Comparison of ENCODE assay signal across 10 cellular contexts in genomic region chr9:137035507-137035834, GRCh38.
DNase-seq lines count a peak whose midpoint lies in the region; ATAC-seq and TF ChIP-seq lines count a peak whose summit lies in the region.
"Had no signal": no experiment of that assay in that cellular context is flagged by ENCODE, and none has a peak within 500 bp of the region (broad histone marks: within the 10 kb centered on the region; RNA-seq: fewer than 3 reads in every experiment).

No MANE protein-coding gene starts in this region.

- no peaks in the 10 kb centered on the region for H3K9me3 ChIP-seq in neutrophil

- peak overlapping the region; percentile 91 for H3K27ac ChIP-seq in neutrophil

- peaks cover 4% of the 10 kb centered on the region for H3K27me3 ChIP-seq in neutrophil

- DNase-seq in T-helper 1 cell (no peak), HuH-7.5 (ENCODE audit: low spot score) (no peak)
- no peak for DNase-seq in central memory CD8-positive, alpha-beta T cell (ENCODE audit: low spot score in 2 of 2)
- no peak for DNase-seq in central memory CD4-positive, alpha-beta T cell
- DNase-seq: NCI-H1436 treated with DMSO at 0.1 percent for 48 hours had no signal

- no peak overlapping the region for H3K4me3 Mint-ChIP-seq in T-helper 1 cell treated with Interleukin-12 subunit alpha and Interleukin-12 subunit beta and Interleukin-4 antibody, amounts not matched to agents 30 μg/mL and 1 μg/mL, for 36 hours
- peak overlapping the region; percentile 78 for H3K4me3 Mint-ChIP-seq in central memory CD8-positive, alpha-beta T cell

- peak; percentile 15 for ATAC-seq in HG03354 (IDR thresholded peaks at IDR 0.05; ENCODE audit: poor library complexity, severe bottlenecking, unreplicated experiment)
- ATAC-seq in central memory CD8-positive, alpha-beta T cell (replicated peaks; ENCODE audit: extremely low read depth, poor library complexity, severe bottlenecking), result no peak
- no peak for ATAC-seq in HG03095 (IDR thresholded peaks at IDR 0.05; ENCODE audit: unreplicated experiment)

- peak overlapping the region; percentile 83 to 86 for H3K4me3 ChIP-seq in neutrophil (ENCODE audit: low read depth in 1 of 2, low read length in 1 of 2)
- H3K4me3 ChIP-seq: lung had no signal

- peaks cover 27% of the 10 kb centered on the region for H3K4me1 Mint-ChIP-seq in T-helper 1 cell treated with Interleukin-12 subunit alpha and Interleukin-12 subunit beta and Interleukin-4 antibody, amounts not matched to agents 30 μg/mL and 1 μg/mL, for 36 hours (ENCODE audit: low read depth)
- H3K4me1 Mint-ChIP-seq in central memory CD8-positive, alpha-beta T cell, result peaks cover 37% of the 10 kb centered on the region

- H3K27ac Mint-ChIP-seq in T-helper 1 cell treated with Interleukin-12 subunit alpha and Interleukin-12 subunit beta and Interleukin-4 antibody, amounts not matched to agents 30 μg/mL and 1 μg/mL, for 36 hours, result peak overlapping the region; percentile 80
- peak overlapping the region; percentile 84 for H3K27ac Mint-ChIP-seq in central memory CD8-positive, alpha-beta T cell (ENCODE audit: low read depth)

- no peaks in the 10 kb centered on the region for H3K27me3 Mint-ChIP-seq in T-helper 1 cell treated with Interleukin-12 subunit alpha and Interleukin-12 subunit beta and Interleukin-4 antibody, amounts not matched to agents 30 μg/mL and 1 μg/mL, for 36 hours (ENCODE audit: low read depth)
- H3K27me3 Mint-ChIP-seq in central memory CD8-positive, alpha-beta T cell, result no peaks in the 10 kb centered on the region

- peaks cover 54% of the 10 kb centered on the region for H3K36me3 ChIP-seq in neutrophil

- no peaks in the 10 kb centered on the region for H3K9me3 Mint-ChIP-seq in T-helper 1 cell treated with Interleukin-12 subunit alpha and Interleukin-12 subunit beta and Interleukin-4 antibody, amounts not matched to agents 30 μg/mL and 1 μg/mL, for 36 hours
- H3K9me3 Mint-ChIP-seq in central memory CD8-positive, alpha-beta T cell, result no peaks in the 10 kb centered on the region

- H3K4me1 ChIP-seq in neutrophil (ENCODE audit: control insufficient read depth in 1 of 2, insufficient read depth in 1 of 2, low read depth in 1 of 2, low read length in 1 of 2), result peaks cover 50 to 54% of the 10 kb centered on the region in 2 experiments

- no peak for TF ChIP-seq CTCF in neutrophil (IDR thresholded peaks at IDR 0.05)

- no peaks in the 10 kb centered on the region for H3K36me3 Mint-ChIP-seq in T-helper 1 cell treated with Interleukin-12 subunit alpha and Interleukin-12 subunit beta and Interleukin-4 antibody, amounts not matched to agents 30 μg/mL and 1 μg/mL, for 36 hours (ENCODE audit: low read depth)
- peaks cover 9% of the 10 kb centered on the region for H3K36me3 Mint-ChIP-seq in central memory CD8-positive, alpha-beta T cell (ENCODE audit: insufficient read depth)
